8 cellular contexts compared by ENCODE assay signal in the genomic region with DNA sequence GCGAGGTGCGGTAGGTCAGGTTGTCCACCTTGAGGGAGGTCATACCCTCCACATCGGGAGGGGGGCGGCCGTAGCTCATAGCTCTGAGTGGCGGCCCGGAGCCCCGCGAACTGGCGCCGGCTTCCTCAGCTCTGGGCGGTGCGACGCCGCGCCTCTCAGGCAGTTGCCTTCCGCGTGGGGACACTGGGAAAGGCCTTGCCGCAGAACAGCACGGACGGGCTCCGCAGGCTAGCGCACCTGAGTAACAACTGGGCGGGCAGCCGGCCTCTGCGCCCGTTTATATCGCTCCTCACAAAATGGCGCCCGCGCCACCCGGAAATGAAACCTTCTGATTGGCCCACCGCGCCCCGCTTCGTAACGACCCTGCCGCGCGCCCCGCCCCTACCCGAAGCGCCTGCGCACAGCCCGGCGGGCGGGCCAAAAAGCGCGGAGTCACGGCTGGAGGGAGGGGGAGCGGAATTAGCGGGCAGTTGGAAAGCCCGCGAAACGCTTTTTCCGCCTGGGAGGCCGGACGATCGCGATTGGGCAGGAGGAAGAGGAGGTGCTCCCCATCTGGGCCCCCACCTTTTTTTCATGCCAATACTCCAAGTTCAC. TPM values are rescaled to one million over a fixed set of nuclear protein-coding genes. Genes with fewer than 3 reads are reported as not detected.
DNase-seq lines count a peak whose midpoint lies in the region; ATAC-seq and TF ChIP-seq lines count a peak whose summit lies in the region.

Gene SRSF2 (minus strand): TSS at position 250 of the 594 bp plus-strand sequence. CDS start 171 bp downstream, at position 79.

- H3K27me3 Mint-ChIP-seq in chondrocyte (ENCODE audit: low read depth), result no peaks in the 10 kb centered on the region

- TF ChIP-seq POLR2A in GM19193 (IDR thresholded peaks at IDR 0.05; ENCODE audit: extremely low read depth, insufficient read depth, insufficient read length), result peak; percentile 100

- no peak for TF ChIP-seq CTCF in chondrocyte (IDR thresholded peaks at IDR 0.05)
- TF ChIP-seq CTCF in kidney epithelial cell (IDR thresholded peaks at IDR 0.05; ENCODE audit: insufficient read depth, low read length, poor library complexity, severe bottlenecking), result no peak

- H3K4me3 ChIP-seq in kidney epithelial cell (ENCODE audit: low read depth, low read length), result peak within 1 kb of the TSS; percentile 95

- H3K27ac Mint-ChIP-seq in chondrocyte (ENCODE audit: unreplicated experiment), result peak within 1 kb of the TSS; percentile 100

- H3K4me3 Mint-ChIP-seq in chondrocyte (ENCODE audit: unreplicated experiment), result peak within 1 kb of the TSS; percentile 99

- peaks cover 62% of the 10 kb centered on the region for H3K4me1 Mint-ChIP-seq in chondrocyte (ENCODE audit: low read depth)

- peaks cover 32% of the 10 kb centered on the region for H3K36me3 Mint-ChIP-seq in chondrocyte (ENCODE audit: low read depth)

- ATAC-seq in HG03439 (IDR thresholded peaks at IDR 0.05; ENCODE audit: unreplicated experiment), result peak; percentile 74

- H3K36me3 ChIP-seq in kidney epithelial cell (ENCODE audit: control insufficient read depth, insufficient read depth, low read length), result peaks cover 1% of the 10 kb centered on the region

- peak; percentile 99 to 100 for DNase-seq in AML-193 (lab: John Stamatoyannopoulos, UW)
- peak; percentile 98 for DNase-seq in NCI-H510A treated with DMSO at 0.1 percent for 48 hours (lab: John Stamatoyannopoulos, UW)
- DNase-seq in activated CD4-positive, alpha-beta T cell treated with anti-CD3 and anti-CD28 coated beads for 24 hours (ENCODE audit: low read depth in 2 of 2), result peak; percentile 96 to 97
- DNase-seq in chondrocyte (ENCODE audit: low spot score), result peak; percentile 99
- peak; percentile 76 for DNase-seq in kidney epithelial cell (ENCODE audit: low read depth)
- peak; percentile 97 for DNase-seq in stimulated activated CD4-positive, alpha-beta T cell treated with anti-CD3 and anti-CD28 coated beads, Interleukin-15, amount 100 ng/mL, for 48 hours (ENCODE audit: low read depth in 2 of 2)

- H3K27me3 ChIP-seq in kidney epithelial cell (ENCODE audit: control insufficient read depth, insufficient read depth, low read length), result no peaks in the 10 kb centered on the region

- no peaks in the 10 kb centered on the region for H3K9me3 Mint-ChIP-seq in chondrocyte (ENCODE audit: low read depth)

RNA-seq across cellular contexts. Expression of gene SRSF2, which starts in this region (rescaled TPM):
- 94.4 to 183 TPM (median 95.2 TPM) in 3 replicates for total RNA-seq in chondrocyte
- total RNA-seq in kidney epithelial cell, result 185 and 217 TPM in 2 replicates

Comparison
In these comparisons a context has a peak if more than half of its experiments do, and no peak if none do; other contexts are left out.
1. Peak in every context shown above with its lines: DNase-seq, ATAC-seq and H3K4me3 ChIP-seq.